1 cellular context compared by ENCODE assay signal in the genomic region with DNA sequence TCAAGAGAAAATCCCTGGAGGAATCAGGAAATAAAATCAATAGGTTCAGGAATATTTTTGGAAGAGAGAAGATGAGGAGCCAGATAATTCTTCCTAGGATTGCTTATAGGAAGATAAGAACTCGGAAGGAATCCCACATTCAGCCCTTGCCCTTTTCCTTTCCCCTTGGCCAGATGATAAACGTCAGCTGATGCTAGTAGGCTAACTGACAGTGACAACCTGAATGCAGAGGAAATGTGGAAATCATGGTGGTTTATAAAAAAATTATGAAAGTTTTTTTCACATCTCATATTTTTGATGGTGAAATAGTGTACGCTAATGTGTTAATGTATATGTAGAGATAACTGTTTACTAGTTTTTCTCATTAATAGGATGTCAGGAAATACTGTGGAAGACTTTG.
TF ChIP-seq lines count a peak whose summit lies in the region.

No MANE protein-coding gene starts in this region.

TF ChIP-seq in IMR-90, 13 proteins besides CTCF, POLR2A, EP300 and RAD21:
- TF ChIP-seq MAFK (IDR thresholded peaks at IDR 0.05; ENCODE audit: low read depth, low read length) (no peak), CHD1 (IDR thresholded peaks at IDR 0.05; ENCODE audit: low read depth, low read length) (no peak), NFE2L2 (IDR thresholded peaks at IDR 0.05; ENCODE audit: low read depth, low read length) (no peak), FOS (IDR thresholded peaks at IDR 0.05; ENCODE audit: low read depth, low read length) (no peak), RCOR1 (IDR thresholded peaks at IDR 0.05; ENCODE audit: insufficient replicate concordance, low read length) (no peak), CEBPB (IDR thresholded peaks at IDR 0.05; ENCODE audit: low read depth, low read length) (no peak), RFX5 (IDR thresholded peaks at IDR 0.05; ENCODE audit: low read depth, low read length) (no peak), MXI1 (IDR thresholded peaks at IDR 0.05; ENCODE audit: borderline replicate concordance, low read depth, low read length) (no peak), MAZ (IDR thresholded peaks at IDR 0.05; ENCODE audit: borderline replicate concordance, low read depth, low read length) (no peak), BHLHE40 (IDR thresholded peaks at IDR 0.05; ENCODE audit: low read depth, low read length) (no peak), SMC3 (IDR thresholded peaks at IDR 0.05; ENCODE audit: low read depth, low read length) (no peak)
- TF ChIP-seq, protein P1, sequence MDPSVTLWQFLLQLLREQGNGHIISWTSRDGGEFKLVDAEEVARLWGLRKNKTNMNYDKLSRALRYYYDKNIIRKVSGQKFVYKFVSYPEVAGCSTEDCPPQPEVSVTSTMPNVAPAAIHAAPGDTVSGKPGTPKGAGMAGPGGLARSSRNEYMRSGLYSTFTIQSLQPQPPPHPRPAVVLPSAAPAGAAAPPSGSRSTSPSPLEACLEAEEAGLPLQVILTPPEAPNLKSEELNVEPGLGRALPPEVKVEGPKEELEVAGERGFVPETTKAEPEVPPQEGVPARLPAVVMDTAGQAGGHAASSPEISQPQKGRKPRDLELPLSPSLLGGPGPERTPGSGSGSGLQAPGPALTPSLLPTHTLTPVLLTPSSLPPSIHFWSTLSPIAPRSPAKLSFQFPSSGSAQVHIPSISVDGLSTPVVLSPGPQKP (IDR thresholded peaks at IDR 0.05; ENCODE audit: borderline replicate concordance, low read depth, low read length) = no peak
- TF ChIP-seq, protein P2, sequence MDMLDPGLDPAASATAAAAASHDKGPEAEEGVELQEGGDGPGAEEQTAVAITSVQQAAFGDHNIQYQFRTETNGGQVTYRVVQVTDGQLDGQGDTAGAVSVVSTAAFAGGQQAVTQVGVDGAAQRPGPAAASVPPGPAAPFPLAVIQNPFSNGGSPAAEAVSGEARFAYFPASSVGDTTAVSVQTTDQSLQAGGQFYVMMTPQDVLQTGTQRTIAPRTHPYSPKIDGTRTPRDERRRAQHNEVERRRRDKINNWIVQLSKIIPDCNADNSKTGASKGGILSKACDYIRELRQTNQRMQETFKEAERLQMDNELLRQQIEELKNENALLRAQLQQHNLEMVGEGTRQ (IDR thresholded peaks at IDR 0.05; ENCODE audit: low read depth, low read length) = no peak
